Comparison of ENCODE assay signal across 9 cellular contexts in the genomic region with DNA sequence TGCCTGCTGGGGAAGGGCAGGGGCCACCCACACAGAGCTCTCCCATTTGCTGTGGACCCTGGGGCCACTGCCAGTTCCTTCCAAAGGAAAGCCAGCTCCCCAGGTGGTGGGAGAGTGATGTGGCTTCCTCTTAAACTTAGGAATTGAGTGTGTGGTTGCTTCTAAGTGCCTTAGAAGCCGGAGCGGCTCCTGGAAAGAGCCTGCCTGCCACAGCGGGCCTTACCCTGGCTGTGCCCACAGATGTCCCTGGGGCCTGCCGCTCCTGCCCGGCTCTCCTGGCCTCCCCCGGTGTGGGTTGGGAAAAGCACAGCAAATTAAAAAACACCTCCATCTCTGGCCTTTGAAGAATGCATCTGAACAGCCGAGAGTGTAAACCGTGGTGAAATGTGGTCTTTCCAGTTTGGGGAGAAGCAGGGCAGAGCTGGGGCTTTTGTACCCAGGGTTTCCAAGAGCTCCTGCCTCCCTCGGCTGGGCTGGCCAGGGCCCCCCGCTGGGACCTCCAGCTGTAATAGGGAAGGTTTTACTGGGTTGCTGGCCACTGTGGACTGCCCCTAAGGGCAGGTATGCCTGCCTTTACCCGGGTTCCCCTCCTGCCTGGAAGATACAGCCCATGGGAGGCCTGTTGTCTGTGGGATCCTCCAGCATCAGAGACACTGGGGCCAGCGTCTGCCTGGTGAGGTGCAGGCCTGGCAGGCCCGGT.
DNase-seq lines count a peak whose midpoint lies in the region; ATAC-seq and TF ChIP-seq lines count a peak whose summit lies in the region.
"Had no signal": no experiment of that assay in that cellular context is flagged by ENCODE, and none has a peak within 500 bp of the region (broad histone marks: within the 10 kb centered on the region; RNA-seq: fewer than 3 reads in every experiment).

No MANE protein-coding gene starts in this region.

- H3K4me3 ChIP-seq in parathyroid adenoma (ENCODE audit: low read depth, low read length), result no peak overlapping the region

- H3K9ac ChIP-seq in parathyroid adenoma, result no peak overlapping the region

- H3K79me2 ChIP-seq in parathyroid adenoma, result peaks cover 3% of the 10 kb centered on the region

- TF ChIP-seq CTCF in parathyroid adenoma (IDR thresholded peaks at IDR 0.05), result no peak

- ATAC-seq in HG02970 (IDR thresholded peaks at IDR 0.05; ENCODE audit: low FRiP score, unreplicated experiment) (no peak), GM18909 (IDR thresholded peaks at IDR 0.05; ENCODE audit: poor library complexity, unreplicated experiment) (no peak), HG02884 (IDR thresholded peaks at IDR 0.05; ENCODE audit: unreplicated experiment) (no peak), HG03097 (IDR thresholded peaks at IDR 0.05; ENCODE audit: low FRiP score, unreplicated experiment) (no peak)

- H3K27me3 ChIP-seq in parathyroid adenoma (ENCODE audit: control insufficient read depth, insufficient read depth, low read length), result no peaks in the 10 kb centered on the region

- no peaks in the 10 kb centered on the region for H3K9me3 ChIP-seq in parathyroid adenoma (ENCODE audit: control insufficient read depth, low read length)

- H3K27ac ChIP-seq in epithelial cell of prostate (peak overlapping the region; percentile 47), parathyroid adenoma (peak overlapping the region; percentile 72)

- no peaks in the 10 kb centered on the region for H3K36me3 ChIP-seq in parathyroid adenoma (ENCODE audit: control insufficient read depth, insufficient read depth, low read length)

- peaks cover 19% of the 10 kb centered on the region for H3K4me1 ChIP-seq in parathyroid adenoma

- peak overlapping the region; percentile 25 for H2AFZ ChIP-seq in parathyroid adenoma

- H3K4me2 ChIP-seq in parathyroid adenoma (ENCODE audit: low read length), result no peak overlapping the region

- peak; percentile 35 for DNase-seq in COLO668 (lab: John Stamatoyannopoulos, UW; ENCODE audit: unreplicated experiment)
- DNase-seq in NCI-H2107 (lab: John Stamatoyannopoulos, UW), result peak; percentile 58
- DNase-seq in epithelial cell of prostate (ENCODE audit: low read depth, low spot score), result no peak
- DNase-seq: activated T-cell treated with anti-CD3 and anti-CD28 coated beads, Interleukin-2, amount 50 U/mL, for 48 hours had no signal
